In genomic region chr20:41654292-41654691, GRCh38 we compare ENCODE assay signal across 1 cellular context.
TF ChIP-seq lines count a peak whose summit lies in the region.

No MANE protein-coding gene starts in this region.

TF ChIP-seq in WTC11, 78 proteins besides CTCF, POLR2A, EP300 and RAD21 (continued from another document):
- TF ChIP-seq ZNF532 (CRISPR knock-in tag; IDR thresholded peaks at IDR 0.05; ENCODE audit: borderline replicate concordance), result no peak
